18 cellular contexts compared by ENCODE assay signal in the genomic region with DNA sequence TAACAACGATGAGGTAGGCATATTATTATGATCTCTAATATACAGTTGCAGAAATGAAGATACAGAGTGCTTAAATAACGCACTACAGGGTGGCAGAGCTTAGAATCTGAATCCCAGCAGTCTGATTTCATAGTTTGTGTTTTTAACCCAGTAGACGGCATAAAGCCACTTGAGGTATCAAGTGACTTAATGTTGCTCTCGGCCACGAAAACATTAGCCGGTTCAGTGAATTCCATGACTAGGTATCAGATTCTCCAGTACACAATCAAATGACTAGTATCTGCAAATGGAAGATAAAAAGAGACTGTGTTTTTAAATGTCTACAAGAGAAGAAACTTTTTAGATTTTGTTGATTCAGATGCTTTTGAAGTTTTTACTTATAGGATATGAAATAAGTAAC. TPM values are rescaled to one million over a fixed set of nuclear protein-coding genes. Genes with fewer than 3 reads are reported as not detected.
DNase-seq lines count a peak whose midpoint lies in the region; TF ChIP-seq lines count a peak whose summit lies in the region.
"Had no signal": no experiment of that assay in that cellular context is flagged by ENCODE, and none has a peak within 500 bp of the region (broad histone marks: within the 10 kb centered on the region; RNA-seq: fewer than 3 reads in every experiment).

No MANE protein-coding gene starts in this region.

- no peaks in the 10 kb centered on the region for H3K27me3 ChIP-seq in parathyroid adenoma (ENCODE audit: control insufficient read depth, insufficient read depth, low read length)

- no peaks in the 10 kb centered on the region for H3K27me3 Mint-ChIP-seq in T-helper 2 cell treated with Interferon-gamma antibody and Interleukin-4, amounts not matched to agents 5 μg/mL and 100 μg/mL, for 36 hours (ENCODE audit: low read depth)
- H3K27me3 Mint-ChIP-seq: B cell; CD4-positive, CD25-positive, alpha-beta regulatory T cell had no signal

- no peaks in the 10 kb centered on the region for H3K36me3 ChIP-seq in parathyroid adenoma (ENCODE audit: control insufficient read depth, insufficient read depth, low read length)

- peak in 2 of 3 experiments; percentile 12 to 60 for DNase-seq in NCI-H1417 (lab: John Stamatoyannopoulos, UW)
- no peak for DNase-seq in NCI-H1417 treated with DMSO at 0.1 percent for 48 hours (lab: John Stamatoyannopoulos, UW)
- DNase-seq in NCI-H2107 treated with DMSO at 0.1 percent for 48 hours (lab: John Stamatoyannopoulos, UW; ENCODE audit: unreplicated experiment) = peak; percentile 82
- DNase-seq in fibroblast of gingiva (ENCODE audit: low read depth) = peak; percentile 46
- DNase-seq in hepatic stellate cell (ENCODE audit: low spot score) = no peak
- DNase-seq in dermis blood vessel endothelial cell = no peak
- no peak for DNase-seq in T-helper 2 cell treated with Interferon-gamma antibody and Interleukin-4, amounts not matched to agents 5 μg/mL and 100 μg/mL, for 36 hours (ENCODE audit: low spot score)
- DNase-seq: Calu3; CD4-positive, CD25-positive, alpha-beta regulatory T cell; DND-41; HCEC 1CT; NCI-H1436; NCI-H2081 treated with DMSO at 0.1 percent for 48 hours; NCI-H524 treated with DMSO at 0.1 percent for 48 hours; SHP77 had no signal

- peak overlapping the region; percentile 36 for H3K4me2 ChIP-seq in parathyroid adenoma (ENCODE audit: low read length)

- H3K4me3 ChIP-seq in parathyroid adenoma (ENCODE audit: low read depth, low read length) = no peak overlapping the region

- H3K36me3 Mint-ChIP-seq in T-helper 2 cell treated with Interferon-gamma antibody and Interleukin-4, amounts not matched to agents 5 μg/mL and 100 μg/mL, for 36 hours (ENCODE audit: low read depth) = peaks cover 53% of the 10 kb centered on the region

- no peak overlapping the region for H3K27ac ChIP-seq in parathyroid adenoma
- H3K27ac ChIP-seq: 22Rv1 had no signal

- H3K27ac Mint-ChIP-seq in T-helper 2 cell treated with Interferon-gamma antibody and Interleukin-4, amounts not matched to agents 5 μg/mL and 100 μg/mL, for 36 hours = no peak overlapping the region
- H3K27ac Mint-ChIP-seq: B cell; CD4-positive, CD25-positive, alpha-beta regulatory T cell had no signal

- TF ChIP-seq CTCF in parathyroid adenoma (IDR thresholded peaks at IDR 0.05) = no peak

- H3K9ac ChIP-seq in parathyroid adenoma = no peak overlapping the region

- no peaks in the 10 kb centered on the region for H3K4me1 ChIP-seq in parathyroid adenoma

- no peak overlapping the region for H2AFZ ChIP-seq in parathyroid adenoma

- no peaks in the 10 kb centered on the region for H3K4me1 Mint-ChIP-seq in T-helper 2 cell treated with Interferon-gamma antibody and Interleukin-4, amounts not matched to agents 5 μg/mL and 100 μg/mL, for 36 hours (ENCODE audit: low read depth)
- H3K4me1 Mint-ChIP-seq: B cell had no signal

- H3K4me3 Mint-ChIP-seq in T-helper 2 cell treated with Interferon-gamma antibody and Interleukin-4, amounts not matched to agents 5 μg/mL and 100 μg/mL, for 36 hours = no peak overlapping the region
- H3K4me3 Mint-ChIP-seq: B cell; CD4-positive, CD25-positive, alpha-beta regulatory T cell had no signal

- no peaks in the 10 kb centered on the region for H3K79me2 ChIP-seq in parathyroid adenoma

- H3K9me3 Mint-ChIP-seq in T-helper 2 cell treated with Interferon-gamma antibody and Interleukin-4, amounts not matched to agents 5 μg/mL and 100 μg/mL, for 36 hours = no peaks in the 10 kb centered on the region
- H3K9me3 Mint-ChIP-seq: CD4-positive, CD25-positive, alpha-beta regulatory T cell had no signal

- H3K9me3 ChIP-seq in parathyroid adenoma (ENCODE audit: control insufficient read depth, low read length) = no peaks in the 10 kb centered on the region

RNA-seq across cellular contexts. Expression of a gene that starts 24.8 kb away (rescaled TPM):
- 15.5 and 38.1 TPM in 2 replicates for total RNA-seq in dermis blood vessel endothelial cell

Comparison
In these comparisons a context has a peak if more than half of its experiments do, and no peak if none do; other contexts are left out.
1. DNase-seq: peak in NCI-H1417 (2 of 3), NCI-H2107 treated with DMSO at 0.1 percent for 48 hours (single experiment) and fibroblast of gingiva (single experiment); none in NCI-H1417 treated with DMSO at 0.1 percent for 48 hours (single experiment), hepatic stellate cell (single experiment), dermis blood vessel endothelial cell (single experiment) and T-helper 2 cell treated with Interferon-gamma antibody and Interleukin-4, amounts not matched to agents 5 μg/mL and 100 μg/mL, for 36 hours (single experiment).